ENCODE assay signal across 21 cellular contexts in genomic region chr6:144594571-144594970, GRCh38.
DNase-seq lines count a peak whose midpoint lies in the region; ATAC-seq, FAIRE-seq and TF ChIP-seq lines count a peak whose summit lies in the region.
"Had no signal": no experiment of that assay in that cellular context is flagged by ENCODE, and none has a peak within 500 bp of the region (broad histone marks: within the 10 kb centered on the region; RNA-seq: fewer than 3 reads in every experiment).

No MANE protein-coding gene starts in this region.

- no peaks in the 10 kb centered on the region for H3K36me3 ChIP-seq in kidney (ENCODE audit: control insufficient read depth in 1 of 2, insufficient read depth in 2 of 2, low read length in 2 of 2)

- no peak overlapping the region for H3K9ac ChIP-seq in kidney (ENCODE audit: low read length in 2 of 2)
- H3K9ac ChIP-seq: BLaER1 had no signal

- H3K27ac Mint-ChIP-seq in natural killer cell, result peak overlapping the region; percentile 41 to 44
- H3K27ac Mint-ChIP-seq in natural killer cell treated with Interleukin-12 subunit alpha and Interleukin-12 subunit beta and Interleukin-15 and Interleukin-18, amount 100 ng/mL, for 72 hours, result no peak overlapping the region
- peak overlapping the region; percentile 56 for H3K27ac Mint-ChIP-seq in dendritic cell treated with granulocyte-macrophage colony-stimulating factor and Interleukin-4, amounts not matched to agents 40 ng/mL and 50 ng/mL, for 4 days
- H3K27ac Mint-ChIP-seq: CD4-positive, CD25-positive, alpha-beta regulatory T cell; H9; IgD-negative memory B cell had no signal

- FAIRE-seq in kidney (lab: Jason Lieb, UNC), result peak; percentile 15
- FAIRE-seq: A549, G401.6, H1, HepG2 had no signal

- no peak for DNase-seq in natural killer cell
- no peak for DNase-seq in natural killer cell treated with Interleukin-12 subunit alpha and Interleukin-12 subunit beta and Interleukin-15 and Interleukin-18, amount 100 ng/mL, for 72 hours (ENCODE audit: low spot score)
- DNase-seq in MV-4-11 (lab: John Stamatoyannopoulos, UW), result peak; percentile 57
- DNase-seq in kidney, result no peak
- DNase-seq in T-helper 1 cell, result no peak
- no peak for DNase-seq in mesenteric fat pad (ENCODE audit: low spot score)
- DNase-seq: CD4-positive, CD25-positive, alpha-beta regulatory T cell; CD8-positive, alpha-beta memory T cell; COR-L47; DMS 273 treated with DMSO at 0.1 percent for 48 hours; DMS53; H9 had no signal

- peak overlapping the region; percentile 55 for H3K4me3 Mint-ChIP-seq in natural killer cell
- no peak overlapping the region for H3K4me3 Mint-ChIP-seq in natural killer cell treated with Interleukin-12 subunit alpha and Interleukin-12 subunit beta and Interleukin-15 and Interleukin-18, amount 100 ng/mL, for 72 hours
- H3K4me3 Mint-ChIP-seq in dendritic cell treated with granulocyte-macrophage colony-stimulating factor and Interleukin-4, amounts not matched to agents 40 ng/mL and 50 ng/mL, for 4 days, result no peak overlapping the region
- H3K4me3 Mint-ChIP-seq: CD4-positive, CD25-positive, alpha-beta regulatory T cell; CD8-positive, alpha-beta memory T cell; H9; IgD-negative memory B cell had no signal

- H3K36me3 Mint-ChIP-seq in natural killer cell, result no peaks in the 10 kb centered on the region
- H3K36me3 Mint-ChIP-seq in natural killer cell treated with Interleukin-12 subunit alpha and Interleukin-12 subunit beta and Interleukin-15 and Interleukin-18, amount 100 ng/mL, for 72 hours, result peaks cover 18% of the 10 kb centered on the region
- peaks cover 7% of the 10 kb centered on the region for H3K36me3 Mint-ChIP-seq in dendritic cell treated with granulocyte-macrophage colony-stimulating factor and Interleukin-4, amounts not matched to agents 40 ng/mL and 50 ng/mL, for 4 days (ENCODE audit: low read depth)

- no peaks in the 10 kb centered on the region for H3K4me1 ChIP-seq in kidney (ENCODE audit: control insufficient read depth in 1 of 2, insufficient read depth in 1 of 2, low read depth in 1 of 2, low read length in 2 of 2)
- H3K4me1 ChIP-seq: A549 had no signal

- peaks cover 42 to 53% of the 10 kb centered on the region in 2 donors for H3K4me1 Mint-ChIP-seq in natural killer cell
- H3K4me1 Mint-ChIP-seq in natural killer cell treated with Interleukin-12 subunit alpha and Interleukin-12 subunit beta and Interleukin-15 and Interleukin-18, amount 100 ng/mL, for 72 hours (ENCODE audit: low read depth in 2 of 2), result peaks cover 34 to 56% of the 10 kb centered on the region in 2 donors
- peaks cover 10% of the 10 kb centered on the region for H3K4me1 Mint-ChIP-seq in dendritic cell treated with granulocyte-macrophage colony-stimulating factor and Interleukin-4, amounts not matched to agents 40 ng/mL and 50 ng/mL, for 4 days (ENCODE audit: low read depth)

- H3K9me3 ChIP-seq in kidney (ENCODE audit: control insufficient read depth in 1 of 2, low read length in 2 of 2), result no peaks in the 10 kb centered on the region
- H3K9me3 ChIP-seq: A549 had no signal

- H3K4me3 ChIP-seq in kidney (ENCODE audit: low read length in 2 of 2), result no peak overlapping the region
- H3K4me3 ChIP-seq: A549, BLaER1 had no signal

- intact Hi-C loops in natural killer cell (cut with micrococcal nuclease), result no loop called here
- intact Hi-C loops in dendritic cell treated with granulocyte-macrophage colony-stimulating factor and Interleukin-4, amounts not matched to agents 40 ng/mL and 50 ng/mL, for 4 days (cut with micrococcal nuclease), result loop anchor here (5.0 kb wide), 1 partner anchor 63 kb away; no protein-coding TSS in a partner anchor
- intact Hi-C loops in kidney (cut with DNase I), result no loop called here

- H3K9me3 Mint-ChIP-seq in natural killer cell, result no peaks in the 10 kb centered on the region
- H3K9me3 Mint-ChIP-seq in natural killer cell treated with Interleukin-12 subunit alpha and Interleukin-12 subunit beta and Interleukin-15 and Interleukin-18, amount 100 ng/mL, for 72 hours, result no peaks in the 10 kb centered on the region
- no peaks in the 10 kb centered on the region for H3K9me3 Mint-ChIP-seq in dendritic cell treated with granulocyte-macrophage colony-stimulating factor and Interleukin-4, amounts not matched to agents 40 ng/mL and 50 ng/mL, for 4 days
- H3K9me3 Mint-ChIP-seq: CD8-positive, alpha-beta memory T cell had no signal

- ATAC-seq in natural killer cell (peak; percentile 50 to 67 (median 54)), GM19467 (IDR thresholded peaks at IDR 0.05; ENCODE audit: unreplicated experiment) (no peak)
- ATAC-seq in natural killer cell treated with Interleukin-12 subunit alpha and Interleukin-12 subunit beta and Interleukin-15 and Interleukin-18, amount 100 ng/mL, for 72 hours, result no peak
- ATAC-seq: A549, HepG2 had no signal

- TF ChIP-seq CTCF in natural killer cell (IDR thresholded peaks at IDR 0.05) (no peak), kidney (IDR thresholded peaks at IDR 0.05; ENCODE audit: borderline replicate concordance, extremely low read depth, insufficient read depth) (no peak)

- no peak overlapping the region for H3K27ac ChIP-seq in kidney (ENCODE audit: low read depth in 2 of 2, low read length in 2 of 2)
- H3K27ac ChIP-seq: 22Rv1, A549, BLaER1 had no signal

- H3K27me3 Mint-ChIP-seq in natural killer cell (ENCODE audit: low read depth in 2 of 2), result no peaks in the 10 kb centered on the region
- H3K27me3 Mint-ChIP-seq in natural killer cell treated with Interleukin-12 subunit alpha and Interleukin-12 subunit beta and Interleukin-15 and Interleukin-18, amount 100 ng/mL, for 72 hours, result no peaks in the 10 kb centered on the region
- no peaks in the 10 kb centered on the region for H3K27me3 Mint-ChIP-seq in dendritic cell treated with granulocyte-macrophage colony-stimulating factor and Interleukin-4, amounts not matched to agents 40 ng/mL and 50 ng/mL, for 4 days
- H3K27me3 Mint-ChIP-seq: CD4-positive, CD25-positive, alpha-beta regulatory T cell; CD8-positive, alpha-beta memory T cell; IgD-negative memory B cell had no signal

Comparison
In these comparisons a context has a peak if more than half of its experiments do, and no peak if none do; other contexts are left out.
1. ATAC-seq: peak in natural killer cell (3 of 3); none in natural killer cell treated with Interleukin-12 subunit alpha and Interleukin-12 subunit beta and Interleukin-15 and Interleukin-18, amount 100 ng/mL, for 72 hours (0 of 2) and GM19467 (single experiment).
2. H3K27ac Mint-ChIP-seq: peak in natural killer cell (2 of 2) and dendritic cell treated with granulocyte-macrophage colony-stimulating factor and Interleukin-4, amounts not matched to agents 40 ng/mL and 50 ng/mL, for 4 days (single experiment); none in natural killer cell treated with Interleukin-12 subunit alpha and Interleukin-12 subunit beta and Interleukin-15 and Interleukin-18, amount 100 ng/mL, for 72 hours (0 of 2).